ENCODE assay signal across 1 cellular context in genomic region chr9:121975801-121976277, GRCh38.
A peak's percentile ranks its signal among the peaks of the same experiment; 100 is the strongest.
TF ChIP-seq lines count a peak whose summit lies in the region.

No MANE protein-coding gene starts in this region.

TF ChIP-seq in HepG2, 621 proteins besides CTCF, POLR2A, EP300 and RAD21 (continued from another document and continues in another):
- TF ChIP-seq PRDM10 (CRISPR knock-in tag; IDR thresholded peaks at IDR 0.05; ENCODE audit: low read depth) (peak; percentile 98), HNF1A (IDR thresholded peaks at IDR 0.05; ENCODE audit: low read depth) (peak; percentile 97), HNF1A (CRISPR knock-in tag; IDR thresholded peaks at IDR 0.05; ENCODE audit: borderline replicate concordance) (peak; percentile 99), HOMEZ (CRISPR knock-in tag; IDR thresholded peaks at IDR 0.05; ENCODE audit: low read depth) (peak; percentile 71), TBX2 (CRISPR knock-in tag; IDR thresholded peaks at IDR 0.05; ENCODE audit: borderline replicate concordance) (peak; percentile 93), ZBTB25 (CRISPR knock-in tag; IDR thresholded peaks at IDR 0.05) (0 out of 2 replicates have a peak, but pooled peaks have one; percentile 34), ZNF460 (CRISPR knock-in tag; IDR thresholded peaks at IDR 0.05; ENCODE audit: borderline replicate concordance) (no peak), MIXL1 (CRISPR knock-in tag; IDR thresholded peaks at IDR 0.05) (peak; percentile 84), TFE3 (CRISPR knock-in tag; IDR thresholded peaks at IDR 0.05) (peak; percentile 71; the same call in 1 of the 2 replicates), ZNF12 (CRISPR knock-in tag; IDR thresholded peaks at IDR 0.05) (peak; percentile 59; the same call in 1 of the 2 replicates), IKZF5 (CRISPR knock-in tag; IDR thresholded peaks at IDR 0.05) (peak; percentile 53; the same call in 1 of the 2 replicates), FOXA3 (CRISPR knock-in tag; IDR thresholded peaks at IDR 0.05) (peak; percentile 63), CREB1 (IDR thresholded peaks at IDR 0.05) (no peak), CREB1 (CRISPR knock-in tag; IDR thresholded peaks at IDR 0.05) (peak; percentile 52), MED1 (CRISPR knock-in tag; IDR thresholded peaks at IDR 0.05) (peak; percentile 59), TEAD3 (CRISPR knock-in tag; optimal IDR thresholded peaks at IDR 0.05; ENCODE audit: borderline replicate concordance) (peak; percentile 67), ZNF34 (CRISPR knock-in tag; IDR thresholded peaks at IDR 0.05; ENCODE audit: borderline replicate concordance) (0 out of 2 replicates have a peak, but pooled peaks have one; percentile 77), TCF12 (IDR thresholded peaks at IDR 0.05) (no peak), TCF12 (CRISPR knock-in tag; IDR thresholded peaks at IDR 0.05) (no peak), ZNF24 (IDR thresholded peaks at IDR 0.05) (0 out of 2 replicates have a peak, but pooled peaks have one; percentile 9), ZNF609 (CRISPR knock-in tag; IDR thresholded peaks at IDR 0.05; ENCODE audit: borderline replicate concordance) (peak; percentile 30; the same call in 1 of the 2 replicates), NBN (conservative IDR thresholded peaks at IDR 0.05) (no peak), ZMAT3 (CRISPR knock-in tag; conservative IDR thresholded peaks at IDR 0.05) (no peak), ZBTB38 (CRISPR knock-in tag; IDR thresholded peaks at IDR 0.05) (no peak), ZSCAN20 (CRISPR knock-in tag; IDR thresholded peaks at IDR 0.05; ENCODE audit: borderline replicate concordance) (no peak), SOX13 (IDR thresholded peaks at IDR 0.05) (no peak), SOX13 (CRISPR knock-in tag; conservative IDR thresholded peaks at IDR 0.05 in 1 of 2, IDR thresholded peaks at IDR 0.05 in 1 of 2) (peak in 1 of 2 experiments; percentile 87; a peak in 2 of 4 replicates), KAT8 (CRISPR knock-in tag; IDR thresholded peaks at IDR 0.05) (peak; percentile 64), TRIM24 (CRISPR knock-in tag; IDR thresholded peaks at IDR 0.05) (no peak), CHCHD3 (CRISPR knock-in tag; IDR thresholded peaks at IDR 0.05) (no peak), ZBTB1 (CRISPR knock-in tag; IDR thresholded peaks at IDR 0.05; ENCODE audit: borderline replicate concordance) (no peak), KDM6A (CRISPR knock-in tag; IDR thresholded peaks at IDR 0.05; ENCODE audit: low read depth) (peak; percentile 43; the same call in 1 of the 2 replicates), FOXK1 (CRISPR knock-in tag; IDR thresholded peaks at IDR 0.05; ENCODE audit: borderline replicate concordance, low read depth) (peak; percentile 20; the same call in 1 of the 2 replicates), ZNF501 (CRISPR knock-in tag; IDR thresholded peaks at IDR 0.05) (peak; percentile 63; the same call in 1 of the 2 replicates), HMG20A (CRISPR knock-in tag; IDR thresholded peaks at IDR 0.05; ENCODE audit: borderline replicate concordance) (peak; percentile 26; the same call in 1 of the 2 replicates), HNF4A (CRISPR knock-in tag; IDR thresholded peaks at IDR 0.05) (0 out of 2 replicates have a peak, but pooled peaks have one; percentile 15), THAP11 (CRISPR knock-in tag; IDR thresholded peaks at IDR 0.05) (peak; percentile 36; the same call in 1 of the 2 replicates), BCL6 (CRISPR knock-in tag; IDR thresholded peaks at IDR 0.05) (peak; percentile 49), ZNF275 (CRISPR knock-in tag; IDR thresholded peaks at IDR 0.05; ENCODE audit: borderline replicate concordance) (no peak), ZKSCAN8 (CRISPR knock-in tag; IDR thresholded peaks at IDR 0.05; ENCODE audit: borderline replicate concordance) (peak; percentile 38; the same call in 1 of the 2 replicates), SOX5 (CRISPR knock-in tag; IDR thresholded peaks at IDR 0.05; ENCODE audit: borderline replicate concordance) (peak; percentile 88), ZNF335 (CRISPR knock-in tag; IDR thresholded peaks at IDR 0.05) (peak; percentile 42; the same call in 1 of the 2 replicates)
